1 cellular context compared by ENCODE assay signal in genomic region chr4:157076578-157076947, GRCh38.
TF ChIP-seq lines count a peak whose summit lies in the region.

No MANE protein-coding gene starts in this region.

TF ChIP-seq in IMR-90, 13 proteins besides CTCF, POLR2A, EP300 and RAD21 (continued from another document):
- no peak for TF ChIP-seq MXI1 (IDR thresholded peaks at IDR 0.05; ENCODE audit: borderline replicate concordance, low read depth, low read length)
